Comparison of ENCODE assay signal across 8 cellular contexts in genomic region chr15:78299302-78300102, GRCh38. TPM values are rescaled to one million over a fixed set of nuclear protein-coding genes. Genes with fewer than 3 reads are reported as not detected.
A peak's percentile ranks its signal among the peaks of the same experiment; 100 is the strongest.
DNase-seq lines count a peak whose midpoint lies in the region; ATAC-seq and TF ChIP-seq lines count a peak whose summit lies in the region.

Gene SKIC8 (minus strand): TSS chr15:78299609. CDS start chr15:78295686, 3,923 bp downstream.

- peak; percentile 98 for ATAC-seq in CD8-positive, alpha-beta T cell
- ATAC-seq in GM19455 (IDR thresholded peaks at IDR 0.05; ENCODE audit: unreplicated experiment) (peak; percentile 67), lower lobe of right lung (peak; percentile 100)

- peaks cover 12% of the 10 kb centered on the region for H3K4me1 ChIP-seq in CD8-positive, alpha-beta T cell (ENCODE audit: insufficient read depth, low read length)
- H3K4me1 ChIP-seq in lower lobe of right lung = peaks cover 17% of the 10 kb centered on the region

- peaks cover 19% of the 10 kb centered on the region for H3K36me3 Mint-ChIP-seq in CD8-positive, alpha-beta T cell
- H3K36me3 Mint-ChIP-seq in activated CD4-positive, alpha-beta memory T cell treated with anti-CD3 and anti-CD28 coated beads, Interleukin-2, amount 10 ng/mL, durations not matched to agents 7 days and 5 days (ENCODE audit: low read depth) = peaks cover 9% of the 10 kb centered on the region

- no peaks in the 10 kb centered on the region for H3K9me3 Mint-ChIP-seq in CD8-positive, alpha-beta T cell
- H3K9me3 Mint-ChIP-seq in activated CD4-positive, alpha-beta memory T cell treated with anti-CD3 and anti-CD28 coated beads, Interleukin-2, amount 10 ng/mL, durations not matched to agents 7 days and 5 days = no peaks in the 10 kb centered on the region

- H3K27ac Mint-ChIP-seq in CD8-positive, alpha-beta T cell = peak within 1 kb of the TSS; percentile 96
- peak within 1 kb of the TSS; percentile 81 for H3K27ac Mint-ChIP-seq in activated CD4-positive, alpha-beta memory T cell treated with anti-CD3 and anti-CD28 coated beads, Interleukin-2, amount 10 ng/mL, durations not matched to agents 7 days and 5 days

- peak; percentile 80 to 94 (median 87) for DNase-seq in CD8-positive, alpha-beta T cell
- DNase-seq in HL-60 (ENCODE audit: low read depth in 1 of 2, low spot score in 1 of 2) (peak; percentile 95), NCI-H82 treated with DMSO at 0.1 percent for 48 hours (lab: John Stamatoyannopoulos, UW; ENCODE audit: unreplicated experiment) (peak; percentile 83), ecto neural progenitor cell (ENCODE audit: low spot score) (peak; percentile 94), lower lobe of right lung (peak; percentile 95)
- peak; percentile 92 for DNase-seq in activated CD4-positive, alpha-beta memory T cell treated with anti-CD3 and anti-CD28 coated beads, Interleukin-2, amount 10 ng/mL, durations not matched to agents 7 days and 5 days
- peak; percentile 64 to 90 (median 77) for DNase-seq in stimulated activated CD4-positive, alpha-beta T cell treated with anti-CD3 and anti-CD28 coated beads, TNF-alpha, amount 100 ng/mL, for 1 hour (ENCODE audit: low read depth in 3 of 3, low spot score in 1 of 3)

- peak within 1 kb of the TSS; percentile 73 for H3K27ac ChIP-seq in CD8-positive, alpha-beta T cell (ENCODE audit: low read depth, low read length)
- H3K27ac ChIP-seq in HL-60 (replicated peaks) = peak within 1 kb of the TSS; percentile 84
- H3K27ac ChIP-seq in lower lobe of right lung = peak within 1 kb of the TSS; percentile 85

- CTCF ChIA-PET in CD8-positive, alpha-beta T cell (lab: Charles Lee) = interaction anchor here (1.0 to 1.6 kb wide), 4 partner anchors 8 to 340 kb away, joined by 3 to 7 read pairs (median 4); no protein-coding TSS in a partner anchor
- CTCF ChIA-PET in activated CD4-positive, alpha-beta memory T cell treated with anti-CD3 and anti-CD28 coated beads, Interleukin-2, amount 10 ng/mL, durations not matched to agents 7 days and 5 days (lab: Charles Lee) = interaction anchor here (0.6 to 2.3 kb wide), 17 partner anchors 9 to 575 kb away, joined by 3 to 21 read pairs (median 3); partner anchors contain the start of genes DNAJA4, IREB2 and PSMA4

- H3K4me3 ChIP-seq in CD8-positive, alpha-beta T cell (ENCODE audit: low read depth, low read length) = peak within 1 kb of the TSS; percentile 89
- H3K4me3 ChIP-seq in HL-60 (replicated peaks; ENCODE audit: insufficient read depth, low read length) (peak within 1 kb of the TSS; percentile 100), lower lobe of right lung (peak within 1 kb of the TSS; percentile 96)

- H3K9me3 ChIP-seq in CD8-positive, alpha-beta T cell (ENCODE audit: low read length) = no peaks in the 10 kb centered on the region
- H3K9me3 ChIP-seq in lower lobe of right lung = no peaks in the 10 kb centered on the region

- H3K4me1 Mint-ChIP-seq in CD8-positive, alpha-beta T cell (ENCODE audit: low read depth) = peaks cover 34% of the 10 kb centered on the region
- H3K4me1 Mint-ChIP-seq in activated CD4-positive, alpha-beta memory T cell treated with anti-CD3 and anti-CD28 coated beads, Interleukin-2, amount 10 ng/mL, durations not matched to agents 7 days and 5 days = peaks cover 37% of the 10 kb centered on the region

- TF ChIP-seq CTCF in CD8-positive, alpha-beta T cell (IDR thresholded peaks at IDR 0.05) = no peak
- TF ChIP-seq CTCF in HL-60 (IDR thresholded peaks at IDR 0.05; ENCODE audit: insufficient read depth, low read length) = no peak
- no peak for TF ChIP-seq CTCF in lower lobe of right lung (IDR thresholded peaks at IDR 0.05)

- H3K27me3 Mint-ChIP-seq in CD8-positive, alpha-beta T cell (ENCODE audit: low read depth) = no peaks in the 10 kb centered on the region
- H3K27me3 Mint-ChIP-seq in activated CD4-positive, alpha-beta memory T cell treated with anti-CD3 and anti-CD28 coated beads, Interleukin-2, amount 10 ng/mL, durations not matched to agents 7 days and 5 days = no peaks in the 10 kb centered on the region

- peak within 1 kb of the TSS; percentile 98 for H3K4me3 Mint-ChIP-seq in CD8-positive, alpha-beta T cell
- peak within 1 kb of the TSS; percentile 96 for H3K4me3 Mint-ChIP-seq in activated CD4-positive, alpha-beta memory T cell treated with anti-CD3 and anti-CD28 coated beads, Interleukin-2, amount 10 ng/mL, durations not matched to agents 7 days and 5 days

- intact Hi-C loops in CD8-positive, alpha-beta T cell (cut with DNase I, micrococcal nuclease) = loop anchor here (1.0 to 2.0 kb wide), 7 partner anchors 35 to 241 kb away; partner anchors contain the start of genes DNAJA4 (in 2 of the 2), PSMA4 (in 2 of the 2), CIB2 (in 1 of the 2) and IDH3A (in 1 of the 2)
- intact Hi-C loops in lower lobe of right lung (cut with DNase I) = loop anchor here (10.0 kb wide), 1 partner anchor 125 kb away; no protein-coding TSS in a partner anchor

- H3K36me3 ChIP-seq in CD8-positive, alpha-beta T cell (ENCODE audit: insufficient read depth, low read length) = no peaks in the 10 kb centered on the region
- peaks cover 8% of the 10 kb centered on the region for H3K36me3 ChIP-seq in lower lobe of right lung

- no peaks in the 10 kb centered on the region for H3K27me3 ChIP-seq in CD8-positive, alpha-beta T cell (ENCODE audit: insufficient read depth, low read length)
- H3K27me3 ChIP-seq in HL-60 (ENCODE audit: insufficient read depth, poor library complexity, severe bottlenecking) = no peaks in the 10 kb centered on the region
- H3K27me3 ChIP-seq in lower lobe of right lung (ENCODE audit: low read depth) = peaks cover 12% of the 10 kb centered on the region

- POLR2A ChIA-PET in CD8-positive, alpha-beta T cell (lab: Charles Lee) = interaction anchor here (0.5 to 4.0 kb wide), 11 partner anchors 9 to 389 kb away, joined by 3 to 52 read pairs (median 4); partner anchors contain the start of genes DNAJA4, IDH3A and IREB2
- POLR2A ChIA-PET in activated CD4-positive, alpha-beta memory T cell treated with anti-CD3 and anti-CD28 coated beads, Interleukin-2, amount 10 ng/mL, durations not matched to agents 7 days and 5 days (lab: Charles Lee) = interaction anchor here (0.5 to 3.1 kb wide), 19 partner anchors 9 to 265 kb away, joined by 3 to 33 read pairs (median 3); partner anchors contain the start of genes DNAJA4, IREB2 and PSMA4

RNA-seq across cellular contexts. Expression of gene SKIC8, which starts in this region (rescaled TPM):
- total RNA-seq in CD8-positive, alpha-beta T cell = 10 to 100 TPM; 18.4 to 21.2 TPM
- total RNA-seq in activated CD4-positive, alpha-beta memory T cell treated with anti-CD3 and anti-CD28 coated beads, Interleukin-2, amount 10 ng/mL, durations not matched to agents 7 days and 5 days = 10 to 100 TPM; 35.4 to 35.7 TPM
- 44.4 TPM for total RNA-seq in lower lobe of right lung

Comparison
In these comparisons a context has a peak if more than half of its experiments do, and no peak if none do; other contexts are left out.
1. Peak in every context shown above with its lines: DNase-seq, ATAC-seq, H3K4me3 ChIP-seq and H3K27ac ChIP-seq.